ENCODE assay signal across 9 cellular contexts in the genomic region with DNA sequence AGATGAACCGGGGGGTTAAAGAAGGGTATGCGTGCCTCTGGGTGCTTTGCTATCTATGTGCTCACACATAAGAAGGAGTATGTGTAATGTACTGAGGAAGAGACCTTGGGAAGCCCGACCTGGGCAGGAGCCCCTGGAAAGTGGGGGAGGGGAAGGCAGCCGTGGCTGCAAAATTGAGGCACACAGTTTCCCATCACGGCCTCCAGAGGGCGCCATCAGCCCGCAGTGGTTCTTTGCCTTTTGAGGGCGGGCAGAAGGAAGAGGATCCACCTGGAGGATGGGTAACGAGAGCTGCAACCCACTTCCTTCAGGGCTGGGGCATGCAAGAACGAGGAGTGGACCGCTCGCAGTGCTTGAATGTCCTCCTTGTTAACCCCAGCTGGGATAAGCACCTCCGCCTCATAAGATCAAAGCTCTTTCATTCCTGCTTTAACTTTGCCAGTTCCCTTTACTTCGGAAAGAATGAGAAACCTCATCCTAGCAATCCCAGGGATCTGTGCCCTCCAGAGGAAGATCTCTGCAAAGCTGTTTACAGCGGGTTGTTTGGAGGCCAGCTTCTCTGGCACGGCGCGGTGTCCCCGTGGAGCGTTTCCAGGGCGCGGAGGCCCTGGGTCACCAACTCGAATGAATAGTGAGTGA.
DNase-seq lines count a peak whose midpoint lies in the region; ATAC-seq and TF ChIP-seq lines count a peak whose summit lies in the region.
"Had no signal": no experiment of that assay in that cellular context is flagged by ENCODE, and none has a peak within 500 bp of the region (broad histone marks: within the 10 kb centered on the region; RNA-seq: fewer than 3 reads in every experiment).

No MANE protein-coding gene starts in this region.

- H3K27me3 ChIP-seq in duodenal mucosa (ENCODE audit: control insufficient read depth in 1 of 2, insufficient read depth in 2 of 2, low read length in 2 of 2) (no peaks in the 10 kb centered on the region), lower lobe of right lung (ENCODE audit: low read depth) (no peaks in the 10 kb centered on the region)

- peak; percentile 14 for TF ChIP-seq POLR2A in GM19193 (IDR thresholded peaks at IDR 0.05; ENCODE audit: extremely low read depth, insufficient read depth, insufficient read length)

- H3K36me3 ChIP-seq in duodenal mucosa (ENCODE audit: control insufficient read depth in 1 of 2, insufficient read depth in 2 of 2, low read length in 2 of 2) = no peaks in the 10 kb centered on the region
- H3K36me3 ChIP-seq in lower lobe of right lung = no peaks in the 10 kb centered on the region

- DNase-seq in AG20443 (ENCODE audit: low spot score) = peak; percentile 90
- peak; percentile 10 to 68 for DNase-seq in NCI-H524 (lab: John Stamatoyannopoulos, UW)
- DNase-seq in activated CD4-positive, alpha-beta T cell treated with anti-CD3 and anti-CD28 coated beads, Interleukin-2, amount 50 U/mL, for 48 hours = peak; percentile 81 to 85
- peak; percentile 76 for DNase-seq in lower lobe of right lung
- DNase-seq in stimulated activated CD4-positive, alpha-beta T cell treated with anti-CD3 and anti-CD28 coated beads, TNF-alpha, amount 100 ng/mL, for 1 hour (ENCODE audit: low read depth in 3 of 3, low spot score in 1 of 3) = peak; percentile 29 to 60 (median 60)

- H3K9ac ChIP-seq in duodenal mucosa (ENCODE audit: low read depth in 1 of 2, low read length in 2 of 2) = peak overlapping the region; percentile 21 to 42

- ATAC-seq in HG03439 (IDR thresholded peaks at IDR 0.05; ENCODE audit: unreplicated experiment) (peak; percentile 83), lower lobe of right lung (peak; percentile 92 to 93)

- H3K4me3 ChIP-seq in duodenal mucosa (ENCODE audit: low read depth in 1 of 2, low read length in 2 of 2) = peak overlapping the region; percentile 77 to 81
- peak overlapping the region; percentile 52 for H3K4me3 ChIP-seq in lower lobe of right lung
- H3K4me3 ChIP-seq: SK-N-MC had no signal

- intact Hi-C loops in lower lobe of right lung (cut with DNase I) = no loop called here

- no peak overlapping the region for H3K27ac ChIP-seq in duodenal mucosa (ENCODE audit: low read depth, low read length)
- H3K27ac ChIP-seq in lower lobe of right lung = no peak overlapping the region

- H3K4me1 ChIP-seq in duodenal mucosa (ENCODE audit: control insufficient read depth in 1 of 2, insufficient read depth in 2 of 2, low read length in 2 of 2) = peaks cover 0 to 7% of the 10 kb centered on the region in 2 donors
- H3K4me1 ChIP-seq in lower lobe of right lung = peaks cover 18% of the 10 kb centered on the region

- H3K9me3 ChIP-seq in duodenal mucosa (ENCODE audit: control insufficient read depth in 1 of 2, low read length in 2 of 2) (no peaks in the 10 kb centered on the region), lower lobe of right lung (no peaks in the 10 kb centered on the region)

- peak; percentile 93 for TF ChIP-seq CTCF in lower lobe of right lung (IDR thresholded peaks at IDR 0.05)

Comparison
In these comparisons a context has a peak if more than half of its experiments do, and no peak if none do; other contexts are left out.
1. DNase-seq: peak in every context shown above with its lines; median percentile 90 in AG20443; 83 in activated CD4-positive, alpha-beta T cell treated with anti-CD3 and anti-CD28 coated beads, Interleukin-2, amount 50 U/mL, for 48 hours; 76 in lower lobe of right lung; 60 in stimulated activated CD4-positive, alpha-beta T cell treated with anti-CD3 and anti-CD28 coated beads, TNF-alpha, amount 100 ng/mL, for 1 hour; 39 in NCI-H524.